ENCODE assay signal across 15 cellular contexts in the genomic region with DNA sequence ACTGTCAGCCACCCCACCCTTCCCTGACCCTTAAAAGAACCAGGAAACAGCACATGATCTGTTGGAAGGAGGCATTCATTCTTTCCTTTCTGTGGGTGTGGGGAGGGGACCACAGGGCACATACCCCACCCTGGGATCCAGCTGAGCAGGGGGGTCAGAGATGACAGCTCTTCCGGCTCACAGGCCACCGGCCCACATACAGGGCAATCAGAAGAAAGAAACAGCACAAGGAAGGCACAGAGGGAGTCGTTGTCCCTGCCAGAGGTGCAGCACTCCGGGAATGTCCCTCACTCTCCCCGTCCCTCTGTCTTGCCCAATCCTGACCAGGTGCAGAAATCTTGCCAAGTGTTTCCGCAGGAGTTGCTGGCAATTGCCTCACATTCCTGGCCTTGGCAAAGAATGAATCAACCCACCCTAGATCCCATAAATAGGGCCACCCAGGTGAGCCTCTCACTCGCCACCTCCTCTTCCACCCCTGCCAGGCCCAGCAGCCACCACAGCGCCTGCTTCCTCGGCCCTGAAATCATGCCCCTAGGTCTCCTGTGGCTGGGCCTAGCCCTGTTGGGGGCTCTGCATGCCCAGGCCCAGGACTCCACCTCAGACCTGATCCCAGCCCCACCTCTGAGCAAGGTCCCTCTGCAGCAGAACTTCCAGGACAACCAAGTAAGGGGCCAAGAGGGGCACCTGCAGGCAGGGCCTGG. TPM values are rescaled to one million over a fixed set of nuclear protein-coding genes. Genes with fewer than 3 reads are reported as not detected.
A peak's percentile ranks its signal among the peaks of the same experiment; 100 is the strongest.
DNase-seq lines count a peak whose midpoint lies in the region; ATAC-seq, FAIRE-seq and TF ChIP-seq lines count a peak whose summit lies in the region.
"Had no signal": no experiment of that assay in that cellular context is flagged by ENCODE, and none has a peak within 500 bp of the region (broad histone marks: within the 10 kb centered on the region; RNA-seq: fewer than 3 reads in every experiment).

A gene (plus strand): TSS at position 453 of the 701 bp plus-strand sequence. CDS start 73 bp downstream, at position 526.

- no peaks in the 10 kb centered on the region for H3K4me1 Mint-ChIP-seq in activated T-helper 17 cell treated with anti-CD3 and anti-CD28 coated beads, Interleukin-2, amount 50 U/mL, for 72 hours

- H3K27me3 Mint-ChIP-seq in activated T-helper 17 cell treated with anti-CD3 and anti-CD28 coated beads, Interleukin-2, amount 50 U/mL, for 72 hours: no peaks in the 10 kb centered on the region
- H3K27me3 Mint-ChIP-seq: activated CD4-positive, alpha-beta memory T cell treated with anti-CD3 and anti-CD28 coated beads for 36 hours had no signal

- no peaks in the 10 kb centered on the region for H3K27me3 ChIP-seq in keratinocyte (ENCODE audit: control insufficient read depth, extremely low read depth, insufficient read depth, low read length)
- H3K27me3 ChIP-seq in prostate gland (replicated peaks; ENCODE audit: insufficient read depth): no peaks in the 10 kb centered on the region
- H3K27me3 ChIP-seq: BLaER1 had no signal

- no peaks in the 10 kb centered on the region for H3K36me3 Mint-ChIP-seq in activated T-helper 17 cell treated with anti-CD3 and anti-CD28 coated beads, Interleukin-2, amount 50 U/mL, for 72 hours (ENCODE audit: low read depth)
- H3K36me3 Mint-ChIP-seq: activated CD4-positive, alpha-beta memory T cell treated with anti-CD3 and anti-CD28 coated beads for 36 hours; activated naive CD4-positive, alpha-beta T cell treated with anti-CD3 and anti-CD28 coated beads, Interleukin-2, amount 50 U/mL, for 72 hours had no signal

- TF ChIP-seq POLR2A in prostate gland (IDR thresholded peaks at IDR 0.05): peak; percentile 44

- no peak for ATAC-seq in activated T-helper 17 cell treated with anti-CD3 and anti-CD28 coated beads, Interleukin-2, amount 50 U/mL, for 72 hours (replicated peaks)
- no peak for ATAC-seq in GM21360 (IDR thresholded peaks at IDR 0.05; ENCODE audit: unreplicated experiment)
- ATAC-seq: activated naive CD4-positive, alpha-beta T cell treated with anti-CD3 and anti-CD28 coated beads, Interleukin-2, amount 50 U/mL, for 72 hours had no signal

- peak within 1 kb of the TSS; percentile 75 for H2AFZ ChIP-seq in keratinocyte (ENCODE audit: control insufficient read depth, low read length)

- H3K27ac ChIP-seq in keratinocyte (ENCODE audit: control insufficient read depth, insufficient read depth, low read length) (peak within 1 kb of the TSS; percentile 70), prostate gland (peak within 1 kb of the TSS; percentile 60 to 63)
- H3K27ac ChIP-seq: BLaER1 had no signal

- H3K9me1 ChIP-seq in keratinocyte (ENCODE audit: control insufficient read depth, extremely low read depth, insufficient read depth, low read length): no peaks in the 10 kb centered on the region

- dilution Hi-C loops in keratinocyte (cut with MboI; ENCODE audit: extremely low pct_ligation_motif_present, low sequenced_read_pairs): no loop called here

- peak within 1 kb of the TSS; percentile 70 for H3K4me2 ChIP-seq in keratinocyte (ENCODE audit: control insufficient read depth, extremely low read depth, insufficient read depth, low read depth, low read length)
- H3K4me2 ChIP-seq: BLaER1, SK-N-SH had no signal

- TF ChIP-seq CTCF in keratinocyte (optimal IDR thresholded peaks at IDR 0.05 in 1 of 3, IDR thresholded peaks at IDR 0.05 in 1 of 3, conservative IDR thresholded peaks at IDR 0.05 in 1 of 3; ENCODE audit: extremely low read depth in 1 of 3, insufficient read depth in 2 of 3, low read length in 3 of 3) (no peak), prostate gland (IDR thresholded peaks at IDR 0.05) (no peak)

- H3K4me3 Mint-ChIP-seq in activated T-helper 17 cell treated with anti-CD3 and anti-CD28 coated beads, Interleukin-2, amount 50 U/mL, for 72 hours: no peak within 1 kb of the TSS
- H3K4me3 Mint-ChIP-seq: activated CD4-positive, alpha-beta memory T cell treated with anti-CD3 and anti-CD28 coated beads for 36 hours had no signal

- intact Hi-C loops in prostate gland (cut with DNase I): no loop called here

- H3K79me2 ChIP-seq in keratinocyte (ENCODE audit: control insufficient read depth, insufficient read depth, low read length): no peaks in the 10 kb centered on the region

- 58% methylated on average over 9 of the region's 9 CpGs for WGBS in prostate gland

- H3K9me3 Mint-ChIP-seq in activated T-helper 17 cell treated with anti-CD3 and anti-CD28 coated beads, Interleukin-2, amount 50 U/mL, for 72 hours: no peaks in the 10 kb centered on the region
- H3K9me3 Mint-ChIP-seq: activated CD4-positive, alpha-beta memory T cell treated with anti-CD3 and anti-CD28 coated beads for 36 hours; activated naive CD4-positive, alpha-beta T cell treated with anti-CD3 and anti-CD28 coated beads, Interleukin-2, amount 50 U/mL, for 72 hours had no signal

- H3K36me3 ChIP-seq in keratinocyte (ENCODE audit: control insufficient read depth in 2 of 2, extremely low read depth in 1 of 2, insufficient read depth in 2 of 2, low read length in 2 of 2): no peaks in the 10 kb centered on the region
- H3K36me3 ChIP-seq in prostate gland: no peaks in the 10 kb centered on the region
- H3K36me3 ChIP-seq: BLaER1 had no signal

- DNase-seq in GM19239 (ENCODE audit: insufficient read length, low spot score): peak; percentile 6
- no peak for DNase-seq in keratinocyte (ENCODE audit: low read depth, low spot score)
- DNase-seq in prostate gland (ENCODE audit: low spot score): peak; percentile 87
- DNase-seq in SIG-M5 treated with dmso at 0.1 percent for 504 hours (lab: John Stamatoyannopoulos, UW; ENCODE audit: unreplicated experiment): no peak
- DNase-seq in NCI-H1930 (lab: John Stamatoyannopoulos, UW): no peak
- no peak for DNase-seq in NCI-H526 (lab: John Stamatoyannopoulos, UW)
- DNase-seq: activated CD4-positive, alpha-beta memory T cell treated with anti-CD3 and anti-CD28 coated beads for 36 hours; NCI-H526 treated with DMSO at 0.1 percent for 48 hours; nucleus accumbens; SK-N-SH had no signal

- peak within 1 kb of the TSS; percentile 62 for H3K9ac ChIP-seq in keratinocyte (ENCODE audit: control insufficient read depth, extremely low read depth, insufficient read depth, low read length)
- H3K9ac ChIP-seq: BLaER1, SK-N-SH had no signal

- H3K27ac Mint-ChIP-seq in activated T-helper 17 cell treated with anti-CD3 and anti-CD28 coated beads, Interleukin-2, amount 50 U/mL, for 72 hours: peak within 1 kb of the TSS; percentile 15
- H3K27ac Mint-ChIP-seq: activated CD4-positive, alpha-beta memory T cell treated with anti-CD3 and anti-CD28 coated beads for 36 hours; activated naive CD4-positive, alpha-beta T cell treated with anti-CD3 and anti-CD28 coated beads, Interleukin-2, amount 50 U/mL, for 72 hours had no signal

- H3K4me3 ChIP-seq in keratinocyte (ENCODE audit: control insufficient read depth in 2 of 3, extremely low read depth in 1 of 3, insufficient read depth in 2 of 3, low read depth in 1 of 3, low read length in 3 of 3) (peak within 1 kb of the TSS in 1 of 3 experiments; percentile 52), prostate gland (no peak within 1 kb of the TSS)
- H3K4me3 ChIP-seq: BLaER1 had no signal

- no peak for FAIRE-seq in GM19239 (lab: Jason Lieb, UNC)
- FAIRE-seq in keratinocyte (lab: Jason Lieb, UNC): no peak
- FAIRE-seq: H54 had no signal

- peaks cover 46% of the 10 kb centered on the region for H3K4me1 ChIP-seq in keratinocyte (ENCODE audit: control insufficient read depth, extremely low read depth, insufficient read depth, low read length)
- peaks cover 5% of the 10 kb centered on the region for H3K4me1 ChIP-seq in prostate gland (replicated peaks)

- H4K20me1 ChIP-seq in keratinocyte (ENCODE audit: control insufficient read depth, extremely low read depth, insufficient read depth, low read length): no peaks in the 10 kb centered on the region
- H4K20me1 ChIP-seq: BLaER1 had no signal

- H3K9me3 ChIP-seq in keratinocyte (ENCODE audit: control insufficient read depth, low read depth, low read length) (no peaks in the 10 kb centered on the region), prostate gland (no peaks in the 10 kb centered on the region)
- H3K9me3 ChIP-seq: BLaER1, SK-N-SH had no signal

RNA-seq across cellular contexts. Expression of the gene that starts here (rescaled TPM):
- total RNA-seq in activated T-helper 17 cell treated with anti-CD3 and anti-CD28 coated beads, Interleukin-2, amount 50 U/mL, for 72 hours: not detected
- 28.9 to 77.4 TPM (median 67.4 TPM) in 3 replicates for polyA plus RNA-seq in keratinocyte
- 191 TPM for polyA plus RNA-seq in keratinocyte (2011; ENCODE audit: low read depth)
- polyA plus RNA-seq in keratinocyte (2011; cell fraction: cytosol; rRNA removed): 131 and 203 TPM in 2 replicates
- 209 and 300 TPM in 2 replicates for polyA plus RNA-seq in keratinocyte (2011; cell fraction: nucleus; rRNA removed)
- 59.4 and 461 TPM in 2 replicates for polyA plus RNA-seq in keratinocyte (2012; ENCODE audit: low replicate concordance)
- 24.6 to 108 TPM (median 50.3 TPM) in 3 replicates for polyA minus RNA-seq in keratinocyte
- 101 TPM for polyA minus RNA-seq in keratinocyte (2011; cell fraction: cytosol; rRNA and poly(A)+ RNA removed)
- 71.9 and 103 TPM in 2 replicates for polyA minus RNA-seq in keratinocyte (2011; cell fraction: nucleus; rRNA and poly(A)+ RNA removed)
- total RNA-seq in prostate gland: 10 to 100 TPM; 30.5 to 43.7 TPM
- total RNA-seq: activated CD4-positive, alpha-beta memory T cell treated with anti-CD3 and anti-CD28 coated beads for 36 hours; activated naive CD4-positive, alpha-beta T cell treated with anti-CD3 and anti-CD28 coated beads, Interleukin-2, amount 50 U/mL, for 72 hours had no signal
- polyA plus RNA-seq: SK-N-SH had no signal

Comparison
In these comparisons a context has a peak if more than half of its experiments do, and no peak if none do; other contexts are left out.
1. RNA of the gene that starts here (total RNA-seq): 30.5 to 43.7 TPM in prostate gland; not detected in activated T-helper 17 cell treated with anti-CD3 and anti-CD28 coated beads, Interleukin-2, amount 50 U/mL, for 72 hours; every median in the first group is over 10 times any median in the second.
2. DNase-seq: peak in GM19239 (single experiment) and prostate gland (single experiment); none in keratinocyte (single experiment), SIG-M5 treated with dmso at 0.1 percent for 504 hours (single experiment), NCI-H1930 (0 of 2) and NCI-H526 (0 of 2).